ENCODE assay signal across 26 cellular contexts in genomic region chr2:142515493-142515892, GRCh38.
"Had no signal": no experiment of that assay in that cellular context is flagged by ENCODE, and none has a peak within 500 bp of the region (broad histone marks: within the 10 kb centered on the region; RNA-seq: fewer than 3 reads in every experiment).

No MANE protein-coding gene starts in this region.

- H3K4me1 ChIP-seq: left lung, lower lobe of right lung, sigmoid colon, spleen, suprapubic skin, tibial artery, upper lobe of right lung had no signal

- H3K36me3 ChIP-seq: left lung, lower lobe of right lung, neutrophil, ovary, sigmoid colon, spleen, suprapubic skin, thoracic aorta, tibial artery, upper lobe of right lung had no signal

- ATAC-seq: left colon; left lung; lower lobe of right lung; naive thymus-derived CD8-positive, alpha-beta T cell; right cardiac atrium; stimulated activated effector memory CD8-positive, alpha-beta T cell treated with anti-CD3 and anti-CD28 coated beads, Interleukin-12 subunit alpha, Interleukin-12 subunit beta, amount 100 ng/mL, for 72 hours; upper lobe of right lung had no signal

- H3K27ac ChIP-seq: left lung, lower lobe of right lung, neutrophil, ovary, sigmoid colon, spleen, suprapubic skin, thoracic aorta, tibial artery, upper lobe of right lung had no signal

- DNase-seq: hypothalamus; immature natural killer cell; kidney; left colon; left lung; lower lobe of right lung; mammary epithelial cell; mesenchymal stem cell; naive thymus-derived CD8-positive, alpha-beta T cell; occipital lobe; ovary; sigmoid colon; small intestine; spleen; stimulated activated CD4-positive, alpha-beta T cell treated with anti-CD3 and anti-CD28 coated beads, Interleukin-4, amount 100 ng/mL, for 24 hours; stimulated activated naive CD4-positive, alpha-beta T cell; tibial artery; trophoblast cell; upper lobe of right lung had no signal

- H3K27me3 ChIP-seq: left lung, neutrophil, ovary, sigmoid colon, spleen, suprapubic skin, tibial artery, upper lobe of right lung had no signal

- H3K4me3 ChIP-seq: left lung, lower lobe of right lung, ovary, sigmoid colon, spleen, suprapubic skin, thoracic aorta, tibial artery, upper lobe of right lung had no signal

- FAIRE-seq: islet of Langerhans, small intestine, urothelium cell line had no signal

- H3K9me3 ChIP-seq: left lung, lower lobe of right lung, neutrophil, ovary, sigmoid colon, spleen, suprapubic skin, thoracic aorta, tibial artery, upper lobe of right lung had no signal
